18 cellular contexts compared by ENCODE assay signal in the genomic region with DNA sequence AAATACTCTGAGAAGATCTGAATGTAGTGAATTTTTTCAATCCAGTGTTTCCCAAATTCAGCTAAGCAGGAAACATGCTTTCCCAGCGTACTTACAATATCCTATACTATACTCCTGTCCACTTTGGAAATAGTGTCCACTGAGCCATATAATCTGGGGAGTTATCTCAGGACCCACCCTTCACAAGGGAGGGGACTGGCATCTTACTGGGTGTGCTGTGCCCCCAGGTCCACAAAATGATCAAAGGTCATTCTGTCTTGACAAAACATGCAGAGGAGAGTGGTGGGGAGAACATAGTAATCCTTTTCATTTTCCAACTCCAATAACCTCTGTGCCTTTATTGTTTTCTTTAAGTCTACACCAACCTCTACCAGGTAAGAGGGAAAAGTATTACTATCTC.
"Had no signal": no experiment of that assay in that cellular context is flagged by ENCODE, and none has a peak within 500 bp of the region (broad histone marks: within the 10 kb centered on the region; RNA-seq: fewer than 3 reads in every experiment).

No MANE protein-coding gene starts in this region.

- H3K9me3 Mint-ChIP-seq: central memory CD8-positive, alpha-beta T cell; T-helper 2 cell treated with Interferon-gamma antibody and Interleukin-4, amounts not matched to agents 5 μg/mL and 100 μg/mL, for 36 hours had no signal

- H3K9me3 ChIP-seq: body of pancreas had no signal

- H3K4me3 ChIP-seq: body of pancreas, coronary artery, SJSA1 had no signal

- H3K36me3 ChIP-seq: SJSA1 had no signal

- ATAC-seq: activated CD8-positive, alpha-beta T cell treated with anti-CD3 and anti-CD28 coated beads, Interleukin-2, amount 10 ng/mL, durations not matched to agents 7 days and 5 days; activated naive CD4-positive, alpha-beta T cell treated with anti-CD3 and anti-CD28 coated beads, Interleukin-2, amount 50 U/mL, for 72 hours; activated T-cell treated with anti-CD3 and anti-CD28 coated beads, Interleukin-2, amount 50 U/mL, for 72 hours; foreskin keratinocyte; stimulated activated naive B cell treated with anti-CD40 and anti-IgM and Interleukin-4, amounts not matched to agents 10 μg/mL and 1 μg/mL and 100 μg/mL, for 72 hours had no signal

- H3K4me1 ChIP-seq: body of pancreas, foreskin keratinocyte had no signal

- H3K4me1 Mint-ChIP-seq: activated CD4-positive, alpha-beta T cell treated with anti-CD3 and anti-CD28 coated beads, Interleukin-2, amount 10 ng/mL, durations not matched to agents 24 days and 14 days; central memory CD8-positive, alpha-beta T cell; stimulated activated naive B cell treated with anti-CD40 and anti-IgM and Interleukin-4, amounts not matched to agents 10 μg/mL and 1 μg/mL and 100 μg/mL, for 72 hours had no signal

- H3K27ac ChIP-seq: foreskin keratinocyte, SJSA1 had no signal

- DNase-seq: activated CD4-positive, alpha-beta T cell treated with anti-CD3 and anti-CD28 coated beads, Interleukin-2, amount 10 ng/mL, durations not matched to agents 24 days and 14 days; activated CD4-positive, CD25-positive, alpha-beta regulatory T cell; activated CD8-positive, alpha-beta memory T cell treated with anti-CD3 and anti-CD28 coated beads, Interleukin-2, amount 50 U/mL, for 48 hours; activated CD8-positive, alpha-beta T cell treated with anti-CD3 and anti-CD28 coated beads, Interleukin-2, amount 10 ng/mL, durations not matched to agents 7 days and 5 days; activated gamma-delta T cell; activated T-cell treated with anti-CD3 and anti-CD28 coated beads, Interleukin-2, amount 50 U/mL, for 72 hours; foreskin keratinocyte; mesenchymal stem cell; nephron progenitor cell; occipital lobe; stimulated activated CD4-positive, alpha-beta T cell treated with anti-CD3 and anti-CD28 coated beads, Interleukin-2, amount 100 ng/mL, for 48 hours; stimulated activated naive B cell treated with anti-CD40 and anti-IgM and Interleukin-4, amounts not matched to agents 10 μg/mL and 1 μg/mL and 100 μg/mL, for 72 hours had no signal

- H3K4me3 Mint-ChIP-seq: activated CD4-positive, alpha-beta T cell treated with anti-CD3 and anti-CD28 coated beads, Interleukin-2, amount 10 ng/mL, durations not matched to agents 24 days and 14 days; activated CD8-positive, alpha-beta T cell treated with anti-CD3 and anti-CD28 coated beads, Interleukin-2, amount 10 ng/mL, durations not matched to agents 7 days and 5 days; activated T-cell treated with anti-CD3 and anti-CD28 coated beads, Interleukin-2, amount 50 U/mL, for 72 hours; central memory CD8-positive, alpha-beta T cell; nephron progenitor cell; stimulated activated naive B cell treated with anti-CD40 and anti-IgM and Interleukin-4, amounts not matched to agents 10 μg/mL and 1 μg/mL and 100 μg/mL, for 72 hours; T-helper 2 cell treated with Interferon-gamma antibody and Interleukin-4, amounts not matched to agents 5 μg/mL and 100 μg/mL, for 36 hours had no signal

- H3K27ac Mint-ChIP-seq: activated CD4-positive, alpha-beta T cell treated with anti-CD3 and anti-CD28 coated beads, Interleukin-2, amount 10 ng/mL, durations not matched to agents 24 days and 14 days; activated CD8-positive, alpha-beta T cell treated with anti-CD3 and anti-CD28 coated beads, Interleukin-2, amount 10 ng/mL, durations not matched to agents 7 days and 5 days; activated naive CD4-positive, alpha-beta T cell treated with anti-CD3 and anti-CD28 coated beads, Interleukin-2, amount 50 U/mL, for 72 hours; activated T-cell treated with anti-CD3 and anti-CD28 coated beads, Interleukin-2, amount 50 U/mL, for 72 hours; nephron progenitor cell; stimulated activated naive B cell treated with anti-CD40 and anti-IgM and Interleukin-4, amounts not matched to agents 10 μg/mL and 1 μg/mL and 100 μg/mL, for 72 hours; T-helper 2 cell treated with Interferon-gamma antibody and Interleukin-4, amounts not matched to agents 5 μg/mL and 100 μg/mL, for 36 hours had no signal

- H3K27me3 ChIP-seq: body of pancreas, foreskin keratinocyte, SJSA1 had no signal
